In the genomic region with DNA sequence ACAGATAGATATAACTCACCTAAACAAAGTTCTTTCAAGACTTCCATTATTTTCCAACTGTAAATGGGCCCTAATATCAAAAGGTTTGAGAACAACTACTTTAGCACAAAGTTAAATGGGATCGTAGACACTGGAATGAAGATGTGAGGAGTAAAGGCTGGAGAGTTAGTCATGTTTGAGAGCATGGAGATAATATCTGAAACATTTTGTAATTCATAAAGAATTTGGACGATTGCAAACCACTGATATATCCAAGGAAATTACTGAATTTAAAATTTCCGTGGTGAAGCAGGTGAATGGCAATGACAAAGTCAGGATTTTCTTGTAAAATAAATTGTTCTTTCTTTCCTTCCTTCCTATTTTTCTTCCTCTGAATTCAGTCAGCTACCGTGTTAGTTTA, we compare ENCODE assay signal across 17 cellular contexts.
DNase-seq lines count a peak whose midpoint lies in the region; ATAC-seq and TF ChIP-seq lines count a peak whose summit lies in the region.
"Had no signal": no experiment of that assay in that cellular context is flagged by ENCODE, and none has a peak within 500 bp of the region (broad histone marks: within the 10 kb centered on the region; RNA-seq: fewer than 3 reads in every experiment).

No MANE protein-coding gene starts in this region.

- H3K9me3 Mint-ChIP-seq in activated naive CD4-positive, alpha-beta T cell treated with anti-CD3 and anti-CD28 coated beads, Interleukin-2, amount 10 ng/mL, durations not matched to agents 7 days and 5 days, result peaks cover 11% of the 10 kb centered on the region

- no peaks in the 10 kb centered on the region for H3K27me3 Mint-ChIP-seq in activated naive CD4-positive, alpha-beta T cell treated with anti-CD3 and anti-CD28 coated beads, Interleukin-2, amount 10 ng/mL, durations not matched to agents 7 days and 5 days
- H3K27me3 Mint-ChIP-seq: CD4-positive, alpha-beta memory T cell had no signal

- ATAC-seq in HG02571 (IDR thresholded peaks at IDR 0.05; ENCODE audit: unreplicated experiment), result no peak

- no peak overlapping the region for H3K27ac Mint-ChIP-seq in activated naive CD4-positive, alpha-beta T cell treated with anti-CD3 and anti-CD28 coated beads, Interleukin-2, amount 10 ng/mL, durations not matched to agents 7 days and 5 days
- H3K27ac Mint-ChIP-seq: CD4-positive, alpha-beta memory T cell; HFFc6 had no signal

- TF ChIP-seq POLR2A in erythroblast (IDR thresholded peaks at IDR 0.05; ENCODE audit: low read length), result no peak

- DNase-seq in GM03348 (ENCODE audit: low spot score) (peak; percentile 23), NCI-H226 (peak; percentile 58), amniotic epithelial cell (ENCODE audit: low read depth) (peak; percentile 66), iris pigment epithelial cell (ENCODE audit: low read depth) (peak; percentile 42), erythroblast (lab: John Stamatoyannopoulos, UW) (no peak)
- no peak for DNase-seq in activated naive CD4-positive, alpha-beta T cell treated with anti-CD3 and anti-CD28 coated beads, Interleukin-2, amount 10 ng/mL, durations not matched to agents 7 days and 5 days
- no peak for DNase-seq in activated CD4-positive, CD25-positive, alpha-beta regulatory T cell (lab: John Stamatoyannopoulos, UW)
- DNase-seq: C1 segment of cervical spinal cord; Calu3; CD4-positive, alpha-beta memory T cell; COR-L47; DMS53; DMS79 treated with DMSO at 0.1 percent for 48 hours; GDM1; GOT3; HFFc6 had no signal

- H3K4me3 Mint-ChIP-seq in activated naive CD4-positive, alpha-beta T cell treated with anti-CD3 and anti-CD28 coated beads, Interleukin-2, amount 10 ng/mL, durations not matched to agents 7 days and 5 days, result no peak overlapping the region
- H3K4me3 Mint-ChIP-seq: CD4-positive, alpha-beta memory T cell; HFFc6 had no signal

- CTCF ChIA-PET in activated naive CD4-positive, alpha-beta T cell treated with anti-CD3 and anti-CD28 coated beads, Interleukin-2, amount 10 ng/mL, durations not matched to agents 7 days and 5 days (lab: Charles Lee), result no interaction called here

- H3K4me1 Mint-ChIP-seq in activated naive CD4-positive, alpha-beta T cell treated with anti-CD3 and anti-CD28 coated beads, Interleukin-2, amount 10 ng/mL, durations not matched to agents 7 days and 5 days, result no peaks in the 10 kb centered on the region
- H3K4me1 Mint-ChIP-seq: CD4-positive, alpha-beta memory T cell had no signal

- no peaks in the 10 kb centered on the region for H3K36me3 Mint-ChIP-seq in activated naive CD4-positive, alpha-beta T cell treated with anti-CD3 and anti-CD28 coated beads, Interleukin-2, amount 10 ng/mL, durations not matched to agents 7 days and 5 days
- H3K36me3 Mint-ChIP-seq: CD4-positive, alpha-beta memory T cell had no signal

Comparison
In these comparisons a context has a peak if more than half of its experiments do, and no peak if none do; other contexts are left out.
1. DNase-seq: peak in GM03348 (single experiment), NCI-H226 (single experiment), amniotic epithelial cell (single experiment) and iris pigment epithelial cell (single experiment); none in activated naive CD4-positive, alpha-beta T cell treated with anti-CD3 and anti-CD28 coated beads, Interleukin-2, amount 10 ng/mL, durations not matched to agents 7 days and 5 days (single experiment), activated CD4-positive, CD25-positive, alpha-beta regulatory T cell (0 of 4) and erythroblast (0 of 2).